ENCODE assay signal across 5 cellular contexts in genomic region chrX:145247203-145247602, GRCh38. TPM values are rescaled to one million over a fixed set of nuclear protein-coding genes. Genes with fewer than 3 reads are reported as not detected.
"Had no signal": no experiment of that assay in that cellular context is flagged by ENCODE, and none has a peak within 500 bp of the region (broad histone marks: within the 10 kb centered on the region; RNA-seq: fewer than 3 reads in every experiment).

SPANXN1 (plus strand) TSS chrX:145247503; CDS start chrX:145247587, 84 bp downstream.

RNA-seq across cellular contexts. Expression of gene SPANXN1, which starts in this region (rescaled TPM):
- total RNA-seq: HepG2, HT-29, IMR-90, K562 had no signal
- polyA plus RNA-seq: HepG2, IgD-negative memory B cell, IMR-90, K562 had no signal
